7 cellular contexts compared by ENCODE assay signal in genomic region chr17:45135978-45136791, GRCh38. TPM values are rescaled to one million over a fixed set of nuclear protein-coding genes. Genes with fewer than 3 reads are reported as not detected.
DNase-seq lines count a peak whose midpoint lies in the region; ATAC-seq and TF ChIP-seq lines count a peak whose summit lies in the region.

No MANE protein-coding gene starts in this region.

- TF ChIP-seq EP300 in stomach (IDR thresholded peaks at IDR 0.05) = no peak

- WGBS in stomach, 5 donors = 42 to 69% (median 45%) methylated on average over 8 to 21 of the region's 21 CpGs

- no peak overlapping the region for H3K27ac ChIP-seq in HUES6 (ENCODE audit: low read depth, low read length)
- H3K27ac ChIP-seq in stomach = peak overlapping the region; percentile 84 to 93 (median 89)

- no peak for ATAC-seq in HG03439 (IDR thresholded peaks at IDR 0.05; ENCODE audit: unreplicated experiment)

- H3K4me3 Mint-ChIP-seq in activated naive CD8-positive, alpha-beta T cell = peak overlapping the region; percentile 88

- no peaks in the 10 kb centered on the region for H3K36me3 Mint-ChIP-seq in activated naive CD8-positive, alpha-beta T cell

- DNase-seq in stomach (no peak), CD1c-positive myeloid dendritic cell (ENCODE audit: extremely low spot score) (no peak), NCI-H510A treated with DMSO at 0.1 percent for 48 hours (lab: John Stamatoyannopoulos, UW) (no peak)

- H3K36me3 ChIP-seq in HUES6 (ENCODE audit: control insufficient read depth, insufficient read depth, low read length) (no peaks in the 10 kb centered on the region), stomach (peaks cover 0 to 22% (median 10%) of the 10 kb centered on the region in 4 donors)

- H3K4me1 Mint-ChIP-seq in activated naive CD8-positive, alpha-beta T cell (ENCODE audit: low read depth) = peaks cover 24% of the 10 kb centered on the region

- no peak overlapping the region for H3K9ac ChIP-seq in HUES6 (ENCODE audit: low read length)

- H3K4me3 ChIP-seq in HUES6 (ENCODE audit: low read depth, low read length) (peak overlapping the region; percentile 62), iPS-18c (ENCODE audit: insufficient read depth, low read depth, low read length) (peak overlapping the region; percentile 53), stomach (peak overlapping the region; percentile 61 to 78 (median 70))

- no peak for TF ChIP-seq CTCF in stomach (IDR thresholded peaks at IDR 0.05)

- H3K27ac Mint-ChIP-seq in activated naive CD8-positive, alpha-beta T cell = peak overlapping the region; percentile 59

- H3K27me3 Mint-ChIP-seq in activated naive CD8-positive, alpha-beta T cell = no peaks in the 10 kb centered on the region

- H3K27me3 ChIP-seq in HUES6 (ENCODE audit: control insufficient read depth, insufficient read depth, low read length) (no peaks in the 10 kb centered on the region), stomach (no peaks in the 10 kb centered on the region)

- H3K4me1 ChIP-seq in HUES6 (ENCODE audit: control insufficient read depth, insufficient read depth, low read length) (peaks cover 18% of the 10 kb centered on the region), stomach (peaks cover 19 to 49% (median 41%) of the 10 kb centered on the region in 4 donors)

- intact Hi-C loops in stomach (cut with DNase I; ENCODE audit: low total_unique reads) = loop anchor here (5.0 kb wide), 1 partner anchor 61 kb away; no protein-coding TSS in a partner anchor

- no peak for TF ChIP-seq POLR2A in stomach (IDR thresholded peaks at IDR 0.05)

- no peaks in the 10 kb centered on the region for H3K9me3 Mint-ChIP-seq in activated naive CD8-positive, alpha-beta T cell (ENCODE audit: low read depth)

- H3K9me3 ChIP-seq in HUES6 (ENCODE audit: control insufficient read depth, insufficient read depth, low read depth, low read length) (no peaks in the 10 kb centered on the region), iPS-18c (ENCODE audit: control insufficient read depth, insufficient read depth, low read length) (peaks cover 5% of the 10 kb centered on the region), stomach (no peaks in the 10 kb centered on the region)

RNA-seq across cellular contexts. Expression of gene ACBD4, which starts 0.7 kb away (rescaled TPM):
- total RNA-seq in stomach = 10 to 100 TPM in 3 of 5 donors, 1 to 10 TPM in 2; 4.6 to 24.6 (median 15.2) TPM
- 10 to 100 TPM; 16.1 to 23.1 (median 18.1) TPM for polyA plus RNA-seq in stomach

RNA-seq across cellular contexts. Expression of gene PLCD3, which starts 3.9 kb away (rescaled TPM):
- 100 to 1,000 TPM in 1 of 5 donors, 10 to 100 TPM in 3, 1 to 10 TPM in 1; 7.6 to 215 (median 31.0) TPM for total RNA-seq in stomach
- 100 to 1,000 TPM in 1 of 3 donors, 10 to 100 TPM in 2; 17.2 to 106 (median 53.2) TPM for polyA plus RNA-seq in stomach

RNA-seq across cellular contexts. Expression of gene HEXIM1, which starts 12.1 kb away (rescaled TPM):
- 10 to 100 TPM in 3 of 5 donors, 1 to 10 TPM in 2; 6.4 to 23.8 (median 13.0) TPM for total RNA-seq in stomach
- 10 to 100 TPM; 15.4 to 20.5 (median 16.1) TPM for polyA plus RNA-seq in stomach

RNA-seq across cellular contexts. Expression of gene HEXIM2, which starts 25.5 kb away (rescaled TPM):
- 10 to 100 TPM in 2 of 5 donors, 1 to 10 TPM in 2, under 1 TPM in 1; 0.92 to 34.4 (median 6.7) TPM for total RNA-seq in stomach
- 10 to 100 TPM; 10.8 to 12.5 (median 11.1) TPM for polyA plus RNA-seq in stomach
